Comparison of ENCODE assay signal across 7 cellular contexts in genomic region chr6:157940375-157941036, GRCh38. TPM values are rescaled to one million over a fixed set of nuclear protein-coding genes. Genes with fewer than 3 reads are reported as not detected.
DNase-seq lines count a peak whose midpoint lies in the region; ATAC-seq and TF ChIP-seq lines count a peak whose summit lies in the region.
"Not testable (repeated sequence)": the region's sequence is repeated elsewhere in the genome, so short reads cannot be mapped to it uniquely, and the experiment has no call there.

No MANE protein-coding gene starts in this region.

- not testable (repeated sequence) for H3K9me3 Mint-ChIP-seq in activated naive CD4-positive, alpha-beta T cell treated with anti-CD3 and anti-CD28 coated beads, Interleukin-2, amount 50 U/mL, for 72 hours

- not testable (repeated sequence) for H3K27ac ChIP-seq in right lobe of liver

- H3K27ac Mint-ChIP-seq in activated naive CD4-positive, alpha-beta T cell treated with anti-CD3 and anti-CD28 coated beads, Interleukin-2, amount 50 U/mL, for 72 hours = peak overlapping the region; percentile 71 to 91

- H3K36me3 ChIP-seq in right lobe of liver = peaks cover 5 to 83% (median 30%) of the 10 kb centered on the region in 4 donors

- not testable (repeated sequence) for H3K4me3 ChIP-seq in epithelial cell of proximal tubule (ENCODE audit: low read depth, low read length); right lobe of liver

- H3K27me3 ChIP-seq in right lobe of liver = not testable (repeated sequence)

- ATAC-seq in activated naive CD4-positive, alpha-beta T cell treated with anti-CD3 and anti-CD28 coated beads, Interleukin-2, amount 50 U/mL, for 72 hours = peak; percentile 78 to 85
- ATAC-seq in right lobe of liver = peak; percentile 54 to 83 (median 61)

- DNase-seq in activated CD4-positive, CD25-positive, alpha-beta regulatory T cell treated with anti-CD3 and anti-CD28 coated beads, Interleukin-2, amount 50 U/mL, for 72 hours = peak; percentile 56
- DNase-seq in activated T-cell treated with anti-CD3 and anti-CD28 coated beads for 24 hours (ENCODE audit: low read depth) (peak; percentile 32), epithelial cell of proximal tubule (ENCODE audit: low read depth) (peak; percentile 33), right lobe of liver (peak in 1 of 3 donors; percentile 48)
- peak; percentile 66 to 68 for DNase-seq in activated naive CD4-positive, alpha-beta T cell treated with anti-CD3 and anti-CD28 coated beads, Interleukin-2, amount 50 U/mL, for 72 hours (ENCODE audit: low spot score in 2 of 2)
- peak; percentile 19 to 52 (median 39) for DNase-seq in stimulated activated CD4-positive, alpha-beta T cell treated with anti-CD3 and anti-CD28 coated beads, Interleukin-1b, Interleukin-23, amount 100 ng/mL, for 24 hours (ENCODE audit: low read depth in 4 of 4, low spot score in 1 of 4)
- DNase-seq in stimulated activated CD8-positive, alpha-beta memory T cell treated with anti-CD3 and anti-CD28 coated beads, Interleukin-4, amount 100 ng/mL, for 24 hours (ENCODE audit: low read depth) = peak; percentile 31

- TF ChIP-seq CTCF in epithelial cell of proximal tubule (conservative IDR thresholded peaks at IDR 0.05; ENCODE audit: low read depth, low read length); right lobe of liver (IDR thresholded peaks at IDR 0.05): not testable (repeated sequence)

- H3K4me1 ChIP-seq in right lobe of liver = not testable (repeated sequence)

- H3K9me3 ChIP-seq in right lobe of liver = not testable (repeated sequence)

- intact Hi-C loops in right lobe of liver (cut with DNase I) = not testable (repeated sequence)

- 23% methylated on average over 9 of the region's 12 CpGs for WGBS in right lobe of liver (ENCODE audit: insufficient coverage, low coverage, low lambda C conversion rate, missing lambda C conversion rate)

- H3K36me3 Mint-ChIP-seq in activated naive CD4-positive, alpha-beta T cell treated with anti-CD3 and anti-CD28 coated beads, Interleukin-2, amount 50 U/mL, for 72 hours = peaks cover 32 to 60% of the 10 kb centered on the region in 2 donors

- not testable (repeated sequence) for TF ChIP-seq POLR2A in right lobe of liver (IDR thresholded peaks at IDR 0.05)

RNA-seq across cellular contexts. Expression of gene SYNJ2, which starts 41.2 kb away (rescaled TPM):
- total RNA-seq in activated naive CD4-positive, alpha-beta T cell treated with anti-CD3 and anti-CD28 coated beads, Interleukin-2, amount 50 U/mL, for 72 hours = 10 to 100 TPM; 31.6 to 51.7 TPM
- total RNA-seq in epithelial cell of proximal tubule (19.1 and 23.9 TPM in 2 replicates), right lobe of liver (1 to 10 TPM; 3.2 to 7.4 (median 4.2) TPM)
